8 cellular contexts compared by ENCODE assay signal in the genomic region with DNA sequence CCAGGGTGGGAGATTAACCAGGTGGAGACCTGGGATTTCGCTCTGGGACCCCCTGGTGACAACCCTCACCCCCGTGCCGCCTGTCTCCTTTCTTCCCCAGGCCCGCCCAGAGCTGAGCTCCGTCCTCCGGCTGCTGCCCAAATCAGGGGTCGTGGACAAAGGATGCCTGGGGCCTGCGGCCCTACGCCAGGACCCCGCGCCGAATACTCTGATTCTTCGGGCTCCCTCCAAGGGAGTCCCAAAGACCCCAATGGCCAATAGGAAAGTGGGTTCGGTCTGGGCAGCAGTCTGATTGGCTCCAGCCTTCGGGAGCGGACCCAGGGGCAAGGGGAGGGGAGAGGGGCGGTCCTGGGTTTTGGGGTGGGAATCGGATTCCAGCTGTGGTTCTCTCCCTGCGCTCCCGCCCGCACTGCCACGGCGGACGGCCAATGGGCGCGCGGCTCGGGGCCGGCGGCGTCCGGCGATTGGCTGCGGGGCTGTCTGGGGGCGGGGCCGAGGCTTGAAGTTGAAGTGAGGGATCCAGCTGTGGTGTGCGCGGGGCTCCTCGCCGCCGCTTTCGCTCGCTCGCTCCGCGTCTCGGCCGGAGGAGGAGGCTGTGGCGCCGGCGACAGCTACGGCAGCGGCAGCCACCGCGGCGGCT. TPM values are rescaled to one million over a fixed set of nuclear protein-coding genes. Genes with fewer than 3 reads are reported as not detected.
DNase-seq lines count a peak whose midpoint lies in the region; ATAC-seq lines count a peak whose summit lies in the region.

A gene (plus strand): TSS at position 531 of the 640 bp plus-strand sequence. CDS start 745 bp downstream, outside the sequence.

- in situ Hi-C loops in ACHN (cut with HindIII; ENCODE audit: low pct_ligation_motif_present, low pct_unique_long_range_greater_than_20kb, low sequenced_read_pairs), result no loop called here

- intact Hi-C loops in left colon (cut with DNase I, micrococcal nuclease), result no loop called here

- DNase-seq in ACHN, result peak; percentile 81
- peak; percentile 90 for DNase-seq in NCI-H2196 (lab: John Stamatoyannopoulos, UW; ENCODE audit: unreplicated experiment)
- peak; percentile 86 for DNase-seq in activated CD4-positive, CD25-positive, alpha-beta regulatory T cell treated with anti-CD3 and anti-CD28 coated beads, Interleukin-2, amount 50 U/mL, for 72 hours
- peak; percentile 81 for DNase-seq in cerebellar cortex (ENCODE audit: low spot score)
- DNase-seq in left colon, result peak; percentile 84 to 91
- peak; percentile 62 to 82 for DNase-seq in stimulated activated CD4-positive, alpha-beta T cell treated with anti-CD3 and anti-CD28 coated beads, Interleukin-1b, Interleukin-23, amount 100 ng/mL, for 1 hour (ENCODE audit: low read depth in 2 of 2)

- ATAC-seq in GM18867 (IDR thresholded peaks at IDR 0.05; ENCODE audit: unreplicated experiment), result peak; percentile 94
- ATAC-seq in HG03095 (IDR thresholded peaks at IDR 0.05; ENCODE audit: unreplicated experiment), result peak; percentile 84
- peak; percentile 91 for ATAC-seq in left colon

RNA-seq across cellular contexts. Expression of the gene that starts here (rescaled TPM):
- under 1 TPM; 0.03 to 0.06 TPM for total RNA-seq in left colon

Comparison
In these comparisons a context has a peak if more than half of its experiments do, and no peak if none do; other contexts are left out.
1. Peak in every context shown above with its lines: DNase-seq and ATAC-seq.
2. Peak in DNase-seq and ATAC-seq in left colon; RNA of the gene not detected or under 1 TPM.